20 cellular contexts compared by ENCODE assay signal in genomic region chr7:25075459-25075858, GRCh38. TPM values are rescaled to one million over a fixed set of nuclear protein-coding genes. Genes with fewer than 3 reads are reported as not detected.
DNase-seq lines count a peak whose midpoint lies in the region; ATAC-seq, FAIRE-seq and TF ChIP-seq lines count a peak whose summit lies in the region.
"Had no signal": no experiment of that assay in that cellular context is flagged by ENCODE, and none has a peak within 500 bp of the region (broad histone marks: within the 10 kb centered on the region; RNA-seq: fewer than 3 reads in every experiment).

No MANE protein-coding gene starts in this region.

- no peak overlapping the region for H2AFZ ChIP-seq in GM12878 (ENCODE audit: control insufficient read depth, low read depth, low read length)

- H3K9me3 Mint-ChIP-seq in activated CD8-positive, alpha-beta T cell treated with anti-CD3 and anti-CD28 coated beads for 36 hours: no peaks in the 10 kb centered on the region
- no peaks in the 10 kb centered on the region for H3K9me3 Mint-ChIP-seq in activated CD8-positive, alpha-beta T cell treated with anti-CD3 and anti-CD28 coated beads, Interleukin-2, amount 10 ng/mL, durations not matched to agents 7 days and 5 days (ENCODE audit: insufficient read depth)
- H3K9me3 Mint-ChIP-seq in effector memory CD8-positive, alpha-beta T cell: no peaks in the 10 kb centered on the region
- H3K9me3 Mint-ChIP-seq: CD4-positive, alpha-beta T cell; central memory CD8-positive, alpha-beta T cell; HFFc6 had no signal

- H3K27ac ChIP-seq in GM12878 (ENCODE audit: control insufficient read depth, insufficient read depth): no peak overlapping the region
- H3K27ac ChIP-seq: adrenal gland, right lobe of liver, SJCRH30 had no signal

- POLR2A ChIA-PET in activated CD8-positive, alpha-beta T cell treated with anti-CD3 and anti-CD28 coated beads for 36 hours (lab: Charles Lee): interaction anchor here (1.1 kb wide), 1 partner anchor 97 kb away, joined by 3 read pairs; no protein-coding TSS in a partner anchor
- POLR2A ChIA-PET in activated CD8-positive, alpha-beta T cell treated with anti-CD3 and anti-CD28 coated beads, Interleukin-2, amount 10 ng/mL, durations not matched to agents 7 days and 5 days (lab: Charles Lee): no interaction called here
- POLR2A ChIA-PET in GM12878 (lab: Charles Lee): interaction anchor here (1.8 kb wide), 1 partner anchor 94 kb away, joined by 4 read pairs; no protein-coding TSS in a partner anchor

- BruUV-seq in GM12878 (replicated peaks; lab: Mats Ljungman, UMichigan): no TSS peak

- no peak for TF ChIP-seq CTCF in activated CD8-positive, alpha-beta T cell treated with anti-CD3 and anti-CD28 coated beads for 36 hours (IDR thresholded peaks at IDR 0.05)
- TF ChIP-seq CTCF in GM12878 (IDR thresholded peaks at IDR 0.05 in 2 of 3, conservative IDR thresholded peaks at IDR 0.05 in 1 of 3; ENCODE audit: control insufficient read depth in 2 of 3, extremely low read depth in 1 of 3, insufficient read depth in 1 of 3, low read depth in 3 of 3, low read length in 3 of 3): no peak
- TF ChIP-seq CTCF in lower leg skin (IDR thresholded peaks at IDR 0.05): no peak

- ATAC-seq in activated CD8-positive, alpha-beta T cell treated with anti-CD3 and anti-CD28 coated beads for 36 hours: peak; percentile 71
- ATAC-seq in activated CD8-positive, alpha-beta T cell treated with anti-CD3 and anti-CD28 coated beads, Interleukin-2, amount 10 ng/mL, durations not matched to agents 7 days and 5 days: no peak
- ATAC-seq in GM12878: peak; percentile 54
- ATAC-seq in effector memory CD8-positive, alpha-beta T cell (replicated peaks): no peak
- no peak for ATAC-seq in left cardiac atrium
- ATAC-seq: right lobe of liver had no signal

- H3K4me3 Mint-ChIP-seq in activated CD8-positive, alpha-beta T cell treated with anti-CD3 and anti-CD28 coated beads for 36 hours: no peak overlapping the region
- H3K4me3 Mint-ChIP-seq in activated CD8-positive, alpha-beta T cell treated with anti-CD3 and anti-CD28 coated beads, Interleukin-2, amount 10 ng/mL, durations not matched to agents 7 days and 5 days: no peak overlapping the region
- no peak overlapping the region for H3K4me3 Mint-ChIP-seq in effector memory CD8-positive, alpha-beta T cell
- H3K4me3 Mint-ChIP-seq: CD4-positive, alpha-beta T cell; central memory CD8-positive, alpha-beta T cell; HFFc6 had no signal

- intact Hi-C loops in activated CD8-positive, alpha-beta T cell treated with anti-CD3 and anti-CD28 coated beads for 36 hours (cut with micrococcal nuclease): no loop called here
- intact Hi-C loops in GM12878 (cut with micrococcal nuclease; ENCODE audit: unreplicated experiment) (no loop called here), lower leg skin (cut with DNase I; ENCODE audit: low total_unique reads) (no loop called here), left cardiac atrium (cut with DNase I) (no loop called here)

- in situ Hi-C loops in GM12878 (cut with MboI): no loop called here

- no peaks in the 10 kb centered on the region for H4K20me1 ChIP-seq in GM12878 (ENCODE audit: control insufficient read depth, insufficient read depth)

- H3K4me3 ChIP-seq in GM12878 (no peak overlapping the region), lower leg skin (ENCODE audit: low read depth, poor library complexity, severe bottlenecking) (no peak overlapping the region)
- H3K4me3 ChIP-seq: adrenal gland, right lobe of liver, SJCRH30 had no signal

- H3K27me3 ChIP-seq in GM12878 (replicated peaks in 1 of 2; ENCODE audit: control insufficient read depth in 2 of 2, insufficient read depth in 2 of 2, low read length in 1 of 2): no peaks in the 10 kb centered on the region
- H3K27me3 ChIP-seq: adrenal gland, right lobe of liver, SJCRH30 had no signal

- CTCF ChIA-PET in activated CD8-positive, alpha-beta T cell treated with anti-CD3 and anti-CD28 coated beads for 36 hours (lab: Charles Lee): interaction anchor here (0.7 to 4.8 kb wide), 5 partner anchors 15 to 264 kb away, joined by 4 to 25 read pairs (median 12); no protein-coding TSS in a partner anchor
- CTCF ChIA-PET in activated CD8-positive, alpha-beta T cell treated with anti-CD3 and anti-CD28 coated beads, Interleukin-2, amount 10 ng/mL, durations not matched to agents 7 days and 5 days (lab: Charles Lee): interaction anchor here (0.6 to 1.9 kb wide), 4 partner anchors 19 to 263 kb away, joined by 3 to 6 read pairs (median 6); no protein-coding TSS in a partner anchor
- CTCF ChIA-PET in GM12878 (lab: Yijun Ruan, JAX): interaction anchor here (0.9 to 8.2 kb wide), 5 partner anchors 8 to 263 kb away, joined by 3 to 110 read pairs (median 6); no protein-coding TSS in a partner anchor

- no peak for FAIRE-seq in GM12878 (lab: Jason Lieb, UNC)
- FAIRE-seq: HTR-8/SVneo had no signal

- 52% methylated on average over 8 of the region's 8 CpGs for WGBS in GM12878 (ENCODE audit: insufficient coverage, insufficient replicate concordance, low lambda C conversion rate, missing lambda C conversion rate)
- WGBS in lower leg skin, 2 donors: 77% methylated on average over 8 of the region's 8 CpGs

- RAD21 ChIA-PET in GM12878 (lab: Charles Lee; ENCODE audit: unreplicated experiment): interaction anchor here (1.2 to 2.8 kb wide), 2 partner anchors 17 to 23 kb away, joined by 4 to 6 read pairs; no protein-coding TSS in a partner anchor

- no peaks in the 10 kb centered on the region for H3K79me2 ChIP-seq in GM12878 (ENCODE audit: control insufficient read depth, insufficient read depth, low read length)

- TF ChIP-seq RAD21 in GM12878 (IDR thresholded peaks at IDR 0.05; ENCODE audit: insufficient read depth, low read depth, low read length): no peak

- SMC1A ChIA-PET in GM12878 (lab: Charles Lee; ENCODE audit: uncharacterized antibody, unreplicated experiment): interaction anchor here (1.0 to 5.6 kb wide), 4 partner anchors 18 to 263 kb away, joined by 3 to 21 read pairs (median 4); no protein-coding TSS in a partner anchor

- peaks cover 14% of the 10 kb centered on the region for H3K4me1 Mint-ChIP-seq in activated CD8-positive, alpha-beta T cell treated with anti-CD3 and anti-CD28 coated beads for 36 hours (ENCODE audit: low read depth)
- peaks cover 4% of the 10 kb centered on the region for H3K4me1 Mint-ChIP-seq in activated CD8-positive, alpha-beta T cell treated with anti-CD3 and anti-CD28 coated beads, Interleukin-2, amount 10 ng/mL, durations not matched to agents 7 days and 5 days (ENCODE audit: low read depth)
- H3K4me1 Mint-ChIP-seq in effector memory CD8-positive, alpha-beta T cell (ENCODE audit: low read depth in 2 of 2): no peaks in the 10 kb centered on the region
- H3K4me1 Mint-ChIP-seq: central memory CD8-positive, alpha-beta T cell had no signal

- H3K9me3 ChIP-seq in GM12878 (replicated peaks; ENCODE audit: control insufficient read depth, insufficient read depth, low read length): peaks cover 2% of the 10 kb centered on the region
- H3K9me3 ChIP-seq: adrenal gland, right lobe of liver, SJCRH30 had no signal

- no peaks in the 10 kb centered on the region for H3K36me3 Mint-ChIP-seq in activated CD8-positive, alpha-beta T cell treated with anti-CD3 and anti-CD28 coated beads for 36 hours (ENCODE audit: low read depth)
- H3K36me3 Mint-ChIP-seq in activated CD8-positive, alpha-beta T cell treated with anti-CD3 and anti-CD28 coated beads, Interleukin-2, amount 10 ng/mL, durations not matched to agents 7 days and 5 days (ENCODE audit: low read depth): no peaks in the 10 kb centered on the region
- H3K36me3 Mint-ChIP-seq in effector memory CD8-positive, alpha-beta T cell (ENCODE audit: insufficient read depth): peaks cover 3% of the 10 kb centered on the region

- TF ChIP-seq POLR2A in GM12878 (IDR thresholded peaks at IDR 0.05; ENCODE audit: low read depth, low read length): no peak
- TF ChIP-seq POLR2A in lower leg skin (IDR thresholded peaks at IDR 0.05): no peak

- peak; percentile 56 for DNase-seq in activated CD8-positive, alpha-beta T cell treated with anti-CD3 and anti-CD28 coated beads for 36 hours
- no peak for DNase-seq in activated CD8-positive, alpha-beta T cell treated with anti-CD3 and anti-CD28 coated beads, Interleukin-2, amount 10 ng/mL, durations not matched to agents 7 days and 5 days
- DNase-seq in NCI-H69 (lab: John Stamatoyannopoulos, UW) (peak; percentile 11), GM12878 (ENCODE audit: low read depth, low spot score) (no peak), lower leg skin (ENCODE audit: low spot score in 2 of 2) (no peak), left cardiac atrium (no peak)
- peak; percentile 39 for DNase-seq in stimulated activated CD8-positive, alpha-beta memory T cell treated with anti-CD3 and anti-CD28 coated beads, Interleukin-4, amount 100 ng/mL, for 48 hours
- DNase-seq in effector memory CD8-positive, alpha-beta T cell: no peak
- DNase-seq: adrenal gland; CD4-positive, alpha-beta T cell; DND-41; effector memory CD4-positive, alpha-beta T cell; HFFc6; NCI-H1694 treated with DMSO at 0.1 percent for 48 hours; OCI-M1; right lobe of liver; SJCRH30; T-helper 9 cell had no signal

- H3K27ac Mint-ChIP-seq in activated CD8-positive, alpha-beta T cell treated with anti-CD3 and anti-CD28 coated beads for 36 hours: no peak overlapping the region
- no peak overlapping the region for H3K27ac Mint-ChIP-seq in activated CD8-positive, alpha-beta T cell treated with anti-CD3 and anti-CD28 coated beads, Interleukin-2, amount 10 ng/mL, durations not matched to agents 7 days and 5 days
- H3K27ac Mint-ChIP-seq in effector memory CD8-positive, alpha-beta T cell: no peak overlapping the region
- H3K27ac Mint-ChIP-seq: CD4-positive, alpha-beta T cell; HFFc6 had no signal

- no peak for TF ChIP-seq EP300 in GM12878 (IDR thresholded peaks at IDR 0.05; ENCODE audit: borderline replicate concordance in 1 of 2, control insufficient read depth in 1 of 2, low read depth in 2 of 2, low read length in 2 of 2)

- H3K36me3 ChIP-seq in GM12878 (ENCODE audit: control insufficient read depth in 2 of 2, insufficient read depth in 2 of 2, low read length in 1 of 2): no peaks in the 10 kb centered on the region
- H3K36me3 ChIP-seq: adrenal gland, right lobe of liver, SJCRH30 had no signal

- peaks cover 9% of the 10 kb centered on the region for H3K27me3 Mint-ChIP-seq in activated CD8-positive, alpha-beta T cell treated with anti-CD3 and anti-CD28 coated beads for 36 hours
- H3K27me3 Mint-ChIP-seq in activated CD8-positive, alpha-beta T cell treated with anti-CD3 and anti-CD28 coated beads, Interleukin-2, amount 10 ng/mL, durations not matched to agents 7 days and 5 days (ENCODE audit: low read depth): peaks cover 17% of the 10 kb centered on the region
- peaks cover 0 to 29% of the 10 kb centered on the region in 2 donors for H3K27me3 Mint-ChIP-seq in effector memory CD8-positive, alpha-beta T cell

- H3K9ac ChIP-seq in GM12878 (ENCODE audit: control insufficient read depth, insufficient read depth, low read length): no peak overlapping the region

- H3K4me1 ChIP-seq in GM12878 (ENCODE audit: control insufficient read depth, insufficient read depth, low read length): no peaks in the 10 kb centered on the region
- H3K4me1 ChIP-seq: adrenal gland, right lobe of liver had no signal

- no peak overlapping the region for H3K4me2 ChIP-seq in GM12878 (ENCODE audit: control insufficient read depth, insufficient read depth)

RNA-seq across cellular contexts. Expression of gene CYCS, which starts 49.6 kb away (rescaled TPM):
- 100 to 1,000 TPM; 266 TPM for total RNA-seq in activated CD8-positive, alpha-beta T cell treated with anti-CD3 and anti-CD28 coated beads for 36 hours
- total RNA-seq in activated CD8-positive, alpha-beta T cell treated with anti-CD3 and anti-CD28 coated beads, Interleukin-2, amount 10 ng/mL, durations not matched to agents 7 days and 5 days: 100 to 1,000 TPM; 153 to 157 TPM
- 33.1 and 34.4 TPM in 2 replicates for total RNA-seq in GM12878 (2013; cell fraction: nucleolus; rRNA removed)
- total RNA-seq in GM12878 (2014; rRNA removed) (113 and 149 TPM in 2 replicates), GM12878 (2014; rRNA removed; fragmentation: Illumina TruSeq; extraction: Trizol) (199 and 221 TPM in 2 replicates), GM12878 (2021) (238 and 241 TPM in 2 replicates), lower leg skin (10 to 100 TPM; 15.6 to 52.9 (median 34.9) TPM), left cardiac atrium (100 to 1,000 TPM; 568 to 656 TPM)
- 48.2 TPM for polyA plus RNA-seq in GM12878 (2011; ENCODE audit: low read depth)
- polyA plus RNA-seq in GM12878 (2011; rRNA removed) (150 and 272 TPM in 2 replicates), GM12878 (2014; fragmentation: Illumina TruSeq; extraction: Trizol) (475 and 485 TPM in 2 replicates), GM12878 (2014; fragmentation: Nextera tagmentation; extraction: Ambion mirVana) (100 to 1,000 TPM; 641 to 952 TPM), GM12878 (2014; rRNA removed) (130 and 188 TPM in 2 replicates), GM12878 (2016; fragmentation: Nextera tagmentation; extraction: Ambion mirVana) (100 to 1,000 TPM; 674 to 685 TPM)
- polyA plus RNA-seq in GM12878 (2011; cell fraction: cytosol; rRNA removed): 26.3 and 38.7 TPM in 2 replicates
- 27.8 and 30.2 TPM in 2 replicates for polyA plus RNA-seq in GM12878 (2011; cell fraction: nucleus; rRNA removed)
- polyA plus RNA-seq in GM12878 (2012): 110 and 115 TPM in 2 replicates
- polyA minus RNA-seq in GM12878 (2011; rRNA and poly(A)+ RNA removed): 14.2 and 24.3 TPM in 2 replicates
- 17.2 and 25.3 TPM in 2 replicates for polyA minus RNA-seq in GM12878 (2011; cell fraction: cytosol; rRNA and poly(A)+ RNA removed)
- polyA minus RNA-seq in GM12878 (2011; cell fraction: nucleus; rRNA and poly(A)+ RNA removed): 15.6 and 31.4 TPM in 2 replicates

Comparison
In these comparisons a context has a peak if more than half of its experiments do, and no peak if none do; other contexts are left out.
1. ATAC-seq: peak in activated CD8-positive, alpha-beta T cell treated with anti-CD3 and anti-CD28 coated beads for 36 hours (single experiment) and GM12878 (single experiment); none in activated CD8-positive, alpha-beta T cell treated with anti-CD3 and anti-CD28 coated beads, Interleukin-2, amount 10 ng/mL, durations not matched to agents 7 days and 5 days (single experiment), effector memory CD8-positive, alpha-beta T cell (single experiment) and left cardiac atrium (0 of 2).
2. DNase-seq: peak in activated CD8-positive, alpha-beta T cell treated with anti-CD3 and anti-CD28 coated beads for 36 hours (single experiment), NCI-H69 (single experiment) and stimulated activated CD8-positive, alpha-beta memory T cell treated with anti-CD3 and anti-CD28 coated beads, Interleukin-4, amount 100 ng/mL, for 48 hours (single experiment); none in activated CD8-positive, alpha-beta T cell treated with anti-CD3 and anti-CD28 coated beads, Interleukin-2, amount 10 ng/mL, durations not matched to agents 7 days and 5 days (single experiment), GM12878 (single experiment), effector memory CD8-positive, alpha-beta T cell (0 of 3), lower leg skin (0 of 2) and left cardiac atrium (single experiment).